In the genomic region with DNA sequence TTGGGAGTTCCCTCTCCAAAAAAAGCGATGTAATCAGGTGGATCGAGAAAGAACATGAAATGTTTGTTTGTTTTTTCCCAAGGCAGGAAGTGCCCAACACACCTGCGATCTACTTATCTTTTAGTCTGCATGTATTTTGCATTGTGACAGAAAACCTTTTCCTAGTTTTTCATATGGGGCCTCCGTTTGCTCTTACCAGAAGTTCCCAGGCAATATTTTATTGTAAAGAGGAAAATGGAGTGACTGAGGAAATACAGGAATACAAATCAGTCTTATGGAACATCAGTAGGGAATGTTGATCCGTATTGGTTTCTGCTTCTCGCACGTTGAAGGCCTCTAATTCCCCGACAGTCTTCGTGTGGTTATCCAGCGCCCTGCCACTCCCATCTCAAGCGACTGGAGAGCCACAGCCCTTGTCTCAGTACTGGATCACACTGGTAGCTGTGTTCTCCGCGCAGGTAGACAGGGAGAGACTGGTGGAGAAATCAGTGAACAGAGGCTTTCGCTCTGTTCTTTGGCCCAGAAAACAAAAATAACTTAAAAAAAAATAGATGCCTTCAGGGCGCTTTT, we compare ENCODE assay signal across 12 cellular contexts.
DNase-seq lines count a peak whose midpoint lies in the region; ATAC-seq, FAIRE-seq and TF ChIP-seq lines count a peak whose summit lies in the region.
"Had no signal": no experiment of that assay in that cellular context is flagged by ENCODE, and none has a peak within 500 bp of the region (broad histone marks: within the 10 kb centered on the region; RNA-seq: fewer than 3 reads in every experiment).

No MANE protein-coding gene starts in this region.

- no peak for FAIRE-seq in H1 (lab: Jason Lieb, UNC)
- FAIRE-seq: D721Med, small intestine had no signal

- H3K9me3 ChIP-seq in H1 (ENCODE audit: insufficient read depth in 2 of 2, low read depth in 1 of 2, low read length in 1 of 2) (no peaks in the 10 kb centered on the region), neuronal stem cell (replicated peaks in 1 of 2; ENCODE audit: control insufficient read depth in 2 of 2, insufficient read depth in 1 of 2, low read depth in 1 of 2, low read length in 2 of 2) (peaks cover 0 to 5% of the 10 kb centered on the region in 2 donors)

- DNase-seq in NCI-H524 (lab: John Stamatoyannopoulos, UW) (peak; percentile 25 to 32), NCI-H524 treated with DMSO at 0.1 percent for 48 hours (lab: John Stamatoyannopoulos, UW) (no peak), H1 (ENCODE audit: low read depth in 1 of 2, low spot score in 2 of 2) (no peak), neuronal stem cell (ENCODE audit: low spot score) (no peak), DMS79 (lab: John Stamatoyannopoulos, UW) (no peak)
- DNase-seq: small intestine, T-helper 9 cell had no signal

- no peak for ATAC-seq in HG03196 (IDR thresholded peaks at IDR 0.05; ENCODE audit: unreplicated experiment)
- ATAC-seq in GM18867 (IDR thresholded peaks at IDR 0.05; ENCODE audit: unreplicated experiment) = no peak
- ATAC-seq: Right ventricle myocardium inferior had no signal

- H3K9ac ChIP-seq in KMS-11 (no peak overlapping the region), H1 (replicated peaks in 1 of 4; ENCODE audit: extremely low read depth in 1 of 4, low read depth in 3 of 4, low read length in 3 of 4) (peak overlapping the region in 1 of 4 experiments; percentile 54; a peak in 1 of 7 replicates), neuronal stem cell (ENCODE audit: low read depth, low read length, poor library complexity) (no peak overlapping the region)

- H2BK20ac ChIP-seq in H1 (ENCODE audit: low read length) = no peak overlapping the region

- CTCF ChIA-PET in H1 (lab: Charles Lee; ENCODE audit: partially characterized antibody) = interaction anchor here (0.6 to 2.9 kb wide), 3 partner anchors 17 to 1312 kb away, joined by 4 to 8 read pairs (median 4); no protein-coding TSS in a partner anchor

- H3K14ac ChIP-seq in H1 (ENCODE audit: insufficient read length) (no peak overlapping the region), neuronal stem cell (ENCODE audit: low read length) (no peak overlapping the region)

- TF ChIP-seq POLR2A in H1 (IDR thresholded peaks at IDR 0.05; ENCODE audit: control extremely low read depth in 1 of 2, low read depth in 2 of 2, low read length in 2 of 2) = no peak

- no peaks in the 10 kb centered on the region for H3K79me2 ChIP-seq in KMS-11 (ENCODE audit: insufficient read depth, low read depth)
- H3K79me2 ChIP-seq in H1 (ENCODE audit: control insufficient read depth in 1 of 2, insufficient read depth in 2 of 2, low read length in 2 of 2) = no peaks in the 10 kb centered on the region

- H3K23ac ChIP-seq in H1 (ENCODE audit: insufficient read length) (no peak overlapping the region), neuronal stem cell (ENCODE audit: low read depth, low read length, poor library complexity) (no peak overlapping the region)

- no peak overlapping the region for H4K5ac ChIP-seq in H1 (ENCODE audit: insufficient read length, low read depth, low read length)

- no peaks in the 10 kb centered on the region for H4K20me1 ChIP-seq in KMS-11 (ENCODE audit: insufficient read depth)
- peaks cover 2 to 3% of the 10 kb centered on the region in 2 experiments for H4K20me1 ChIP-seq in H1 (replicated peaks in 1 of 2; ENCODE audit: control insufficient read depth in 1 of 2, insufficient read depth in 2 of 2, low read length in 2 of 2)

- no peak for TF ChIP-seq RAD21 in H1 (IDR thresholded peaks at IDR 0.05 in 1 of 2, conservative IDR thresholded peaks at IDR 0.05 in 1 of 2; ENCODE audit: low read depth in 2 of 2, low read length in 2 of 2)

- no peak for TF ChIP-seq EP300 in H1 (IDR thresholded peaks at IDR 0.05; ENCODE audit: borderline replicate concordance in 1 of 2, low read depth in 2 of 2, low read length in 2 of 2)

- H2BK5ac ChIP-seq in H1 (ENCODE audit: low read depth, low read length) = no peak overlapping the region
- no peak overlapping the region for H2BK5ac ChIP-seq in neuronal stem cell (ENCODE audit: low read length)

- H3K27me3 ChIP-seq in KMS-11 (ENCODE audit: insufficient read depth, low read depth) (peaks cover 7% of the 10 kb centered on the region), H1 (replicated peaks in 1 of 4; ENCODE audit: control insufficient read depth in 3 of 4, extremely low read depth in 1 of 4, insufficient read depth in 3 of 4, low read length in 3 of 4) (peaks cover 41 to 78% (median 71%) of the 10 kb centered on the region in 4 experiments), neuronal stem cell (ENCODE audit: control insufficient read depth in 3 of 3, insufficient read depth in 3 of 3, low read depth in 1 of 3, low read length in 3 of 3) (peaks cover 32 to 75% (median 72%) of the 10 kb centered on the region in 3 experiments)

- H3K36me3 ChIP-seq in KMS-11 (ENCODE audit: insufficient read depth) (no peaks in the 10 kb centered on the region), H1 (ENCODE audit: control insufficient read depth in 2 of 4, insufficient read depth in 4 of 4, low read length in 3 of 4) (no peaks in the 10 kb centered on the region), neuronal stem cell (replicated peaks in 1 of 2; ENCODE audit: control insufficient read depth in 2 of 2, insufficient read depth in 2 of 2, low read length in 2 of 2) (no peaks in the 10 kb centered on the region)

- H3K18ac ChIP-seq in H1 (ENCODE audit: extremely low read depth, low read length) = no peak overlapping the region
- H3K18ac ChIP-seq in neuronal stem cell (ENCODE audit: low read length) = no peak overlapping the region

- H4K91ac ChIP-seq in H1 (replicated peaks; ENCODE audit: insufficient read length, low read length) (no peak overlapping the region), neuronal stem cell (ENCODE audit: low read depth, low read length, poor library complexity) (no peak overlapping the region)

- H3K27ac ChIP-seq in KMS-11 = no peak overlapping the region
- no peak overlapping the region for H3K27ac ChIP-seq in H1 (ENCODE audit: low read depth, low read length)
- H3K27ac ChIP-seq in neuronal stem cell (replicated peaks; ENCODE audit: low read length) = no peak overlapping the region

- H4K8ac ChIP-seq in H1 (ENCODE audit: extremely low read depth, insufficient read depth, low read length) (no peak overlapping the region), neuronal stem cell (ENCODE audit: low read depth, low read length) (no peak overlapping the region)

- TF ChIP-seq CTCF in KMS-11 (conservative IDR thresholded peaks at IDR 0.05; ENCODE audit: low read depth, low read length) = no peak
- no peak for TF ChIP-seq CTCF in H1 (IDR thresholded peaks at IDR 0.05; ENCODE audit: control extremely low read depth in 1 of 3, insufficient read depth in 1 of 3, low read depth in 1 of 3, low read length in 3 of 3)

- H3K4me2 ChIP-seq in KMS-11 (peak overlapping the region; percentile 41; the same call in 1 of the 2 replicates), H1 (ENCODE audit: insufficient read depth in 1 of 2, low read depth in 2 of 2, low read length in 2 of 2) (peak overlapping the region; percentile 98 to 99), neuronal stem cell (ENCODE audit: insufficient read depth, low read length, poor library complexity, severe bottlenecking) (no peak overlapping the region)

- POLR2A ChIA-PET in H1 (lab: Charles Lee; ENCODE audit: partially characterized antibody) = interaction anchor here (1.4 to 1.6 kb wide), 2 partner anchors 50 to 58 kb away, joined by 4 to 8 read pairs; no protein-coding TSS in a partner anchor

- H2BK15ac ChIP-seq in H1 (ENCODE audit: low read length) = no peak overlapping the region
- H2BK15ac ChIP-seq in neuronal stem cell (ENCODE audit: low read length) = no peak overlapping the region

- H2BK12ac ChIP-seq in H1 (ENCODE audit: low read depth, low read length) = no peak overlapping the region
- H2BK12ac ChIP-seq in neuronal stem cell (ENCODE audit: low read length) = no peak overlapping the region

- no peak overlapping the region for H3K4ac ChIP-seq in H1 (replicated peaks; ENCODE audit: insufficient read length, low read depth, low read length)
- H3K4ac ChIP-seq in neuronal stem cell (ENCODE audit: low read length) = no peak overlapping the region

- no peaks in the 10 kb centered on the region for H3K4me1 ChIP-seq in KMS-11 (ENCODE audit: low read depth, poor library complexity, severe bottlenecking)
- H3K4me1 ChIP-seq in H1 (replicated peaks in 1 of 4; ENCODE audit: control insufficient read depth in 3 of 4, insufficient read depth in 4 of 4, low read length in 3 of 4) = peaks cover 0 to 9% (median 6%) of the 10 kb centered on the region in 4 experiments; a peak in 5 of 7 replicates
- H3K4me1 ChIP-seq in neuronal stem cell (ENCODE audit: control insufficient read depth in 2 of 2, insufficient read depth in 1 of 2, low read depth in 1 of 2, low read length in 2 of 2) = peaks cover 2 to 5% of the 10 kb centered on the region in 2 donors

- H3K79me1 ChIP-seq in H1 (ENCODE audit: low read depth, low read length) (no peaks in the 10 kb centered on the region), neuronal stem cell (ENCODE audit: low read depth, low read length) (no peaks in the 10 kb centered on the region)

- H3K23me2 ChIP-seq in H1 (ENCODE audit: low read depth, low read length) = peaks cover 10% of the 10 kb centered on the region

- H2AFZ ChIP-seq in KMS-11 (ENCODE audit: low read depth) = no peak overlapping the region
- H2AFZ ChIP-seq in H1 (ENCODE audit: low read length) = no peak overlapping the region
- peak overlapping the region; percentile 24 for H2AFZ ChIP-seq in neuronal stem cell (ENCODE audit: low read length)

- WGBS in H1 (ENCODE audit: extremely low coverage in 1 of 2, insufficient coverage in 1 of 2, insufficient read length in 1 of 2, insufficient replicate concordance in 2 of 2, low coverage in 1 of 2, low lambda C conversion rate in 2 of 2, missing lambda C conversion rate in 1 of 2), 2 experiments = 17% methylated on average over 15 of the region's 15 CpGs; no CpG with 5 or more reads in 1 of the 2 experiments
- no CpG with 5 or more reads among the region's 15 CpGs for WGBS in neuronal stem cell (ENCODE audit: extremely low coverage in 2 of 2, insufficient read length in 2 of 2, insufficient replicate concordance in 1 of 2), 2 donors

- no peak overlapping the region for H3K56ac ChIP-seq in H1 (replicated peaks; ENCODE audit: insufficient read length, low read depth, low read length)

- no peak overlapping the region for H2AK5ac ChIP-seq in H1 (ENCODE audit: low read depth, low read length)
- no peak overlapping the region for H2AK5ac ChIP-seq in neuronal stem cell (ENCODE audit: low read depth, low read length)

- H2BK120ac ChIP-seq in H1 (replicated peaks; ENCODE audit: low read depth, low read length) (no peak overlapping the region), neuronal stem cell (ENCODE audit: low read depth, low read length) (no peak overlapping the region)

- H3K4me3 ChIP-seq in KMS-11 (IDR thresholded peaks at IDR 0.05; ENCODE audit: insufficient read depth, low read depth, low read length) = no peak overlapping the region
- peak overlapping the region; percentile 50 to 82 (median 59); a peak in 6 of 8 replicates for H3K4me3 ChIP-seq in H1 (ENCODE audit: extremely low read depth in 1 of 4, insufficient read depth in 2 of 4, low read depth in 3 of 4, low read length in 4 of 4)
- H3K4me3 ChIP-seq in neuronal stem cell (ENCODE audit: low read length in 2 of 2) = no peak overlapping the region

TF ChIP-seq in H1, 55 proteins besides CTCF, POLR2A, EP300 and RAD21 (continues in another document):
- no peak for TF ChIP-seq SP1 (IDR thresholded peaks at IDR 0.05; ENCODE audit: low read depth, low read length)
- TF ChIP-seq EZH2 (IDR thresholded peaks at IDR 0.05; ENCODE audit: low read depth, low read length, severe bottlenecking) = peak; percentile 80

Comparison
In these comparisons a context has a peak if more than half of its experiments do, and no peak if none do; other contexts are left out.
1. DNase-seq: peak in NCI-H524 (2 of 2); none in NCI-H524 treated with DMSO at 0.1 percent for 48 hours (single experiment), H1 (0 of 2), neuronal stem cell (single experiment) and DMS79 (single experiment).
2. H3K4me3 ChIP-seq: peak in H1 (4 of 4); none in KMS-11 (single experiment) and neuronal stem cell (0 of 2).